In the genomic region with DNA sequence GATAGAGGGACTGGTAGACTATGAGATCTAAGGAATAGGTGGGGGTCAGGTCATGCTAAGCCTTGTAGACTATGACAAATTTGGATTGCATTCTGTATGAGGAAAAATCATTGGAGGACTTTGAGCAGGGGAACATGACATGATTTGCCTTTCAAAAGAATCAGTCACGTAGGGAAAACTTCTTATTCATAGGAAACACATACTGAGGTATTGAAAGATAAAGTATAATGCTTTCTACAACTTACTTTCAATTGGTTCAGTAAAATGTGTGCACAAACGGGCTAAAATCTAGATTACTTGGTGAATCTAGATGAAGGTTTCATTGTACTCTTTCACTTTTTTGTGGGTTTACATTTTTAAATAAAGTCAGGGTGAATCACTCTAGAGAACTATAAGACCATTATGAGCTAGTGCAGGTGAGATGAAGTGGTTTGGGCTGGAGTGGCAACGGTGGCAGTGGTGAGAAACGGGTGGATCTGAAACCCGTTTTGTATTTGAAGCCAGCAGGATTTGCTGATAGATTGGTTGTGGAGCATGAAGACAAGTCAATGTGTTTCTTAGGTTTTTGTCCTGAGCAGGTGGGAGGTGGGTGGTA, we compare ENCODE assay signal across 17 cellular contexts. TPM values are rescaled to one million over a fixed set of nuclear protein-coding genes. Genes with fewer than 3 reads are reported as not detected.
A peak's percentile ranks its signal among the peaks of the same experiment; 100 is the strongest.
DNase-seq lines count a peak whose midpoint lies in the region; ATAC-seq, FAIRE-seq and TF ChIP-seq lines count a peak whose summit lies in the region.
"Had no signal": no experiment of that assay in that cellular context is flagged by ENCODE, and none has a peak within 500 bp of the region (broad histone marks: within the 10 kb centered on the region; RNA-seq: fewer than 3 reads in every experiment).

No MANE protein-coding gene starts in this region.

- TF ChIP-seq RAD21 in A549 (conservative IDR thresholded peaks at IDR 0.05 in 1 of 2, IDR thresholded peaks at IDR 0.05 in 1 of 2) (no peak), IMR-90 (IDR thresholded peaks at IDR 0.05; ENCODE audit: low read length) (no peak)

- in situ Hi-C loops in IMR-90 (cut with MboI; ENCODE audit: low sequenced_read_pairs) = loop anchor here (10.0 kb wide), 2 partner anchors 267 to 817 kb away; no protein-coding TSS in a partner anchor

- H3K27me3 ChIP-seq in IMR-90 (ENCODE audit: control insufficient read depth, insufficient read depth, low read length) (no peaks in the 10 kb centered on the region), astrocyte (ENCODE audit: insufficient read depth, low read length) (no peaks in the 10 kb centered on the region)
- H3K27me3 ChIP-seq: SJCRH30, tibial artery had no signal

- peaks cover 2% of the 10 kb centered on the region; the same call in 2 of the 3 replicates for H3K4me1 ChIP-seq in A549
- H3K4me1 ChIP-seq in IMR-90 (ENCODE audit: control insufficient read depth, insufficient read depth, low read length) = peaks cover 8% of the 10 kb centered on the region
- peaks cover 19% of the 10 kb centered on the region for H3K4me1 ChIP-seq in astrocyte (ENCODE audit: insufficient read depth, low read length)
- H3K4me1 ChIP-seq: SJCRH30 had no signal

- no peak overlapping the region for H4K5ac ChIP-seq in IMR-90 (ENCODE audit: low read depth, low read length)

- no peak overlapping the region for H3K4me3 Mint-ChIP-seq in astrocyte (ENCODE audit: unreplicated experiment)
- no peak overlapping the region for H3K4me3 Mint-ChIP-seq in activated T-helper 2 cell treated with anti-CD3 and anti-CD28 coated beads, Interferon-gamma antibody, Interleukin-2, Interleukin-4, amounts not matched to agents 10 μg/mL and 5 μg/mL and 100 μg/mL, durations not matched to agents 14 hours and 24 hours and 36 hours (ENCODE audit: low read depth)
- H3K4me3 Mint-ChIP-seq: CD4-positive, alpha-beta T cell had no signal

- 68% methylated on average over 5 of the region's 5 CpGs for WGBS in A549 (ENCODE audit: missing lambda C conversion rate)
- WGBS in IMR-90 (ENCODE audit: extremely low coverage in 2 of 2, insufficient read length in 1 of 2), 2 experiments = 97% methylated on average over 3 of the region's 5 CpGs; no CpG with 5 or more reads in 1 of the 2 experiments

- FAIRE-seq in A549 (lab: Jason Lieb, UNC) (no peak), astrocyte (lab: Jason Lieb, UNC) (peak; percentile 73), HTR-8/SVneo (lab: Jason Lieb, UNC) (no peak)

- H4K8ac ChIP-seq in IMR-90 (ENCODE audit: low read depth in 2 of 2, low read length in 2 of 2) = no peak overlapping the region

- DNase-seq in A549 (ENCODE audit: low read depth in 1 of 2, low spot score in 1 of 2) = no peak
- peak; percentile 65 for DNase-seq in IMR-90
- peak; percentile 67 for DNase-seq in astrocyte (ENCODE audit: low read depth)
- DNase-seq in glomerular endothelial cell (ENCODE audit: extremely low read depth, low read depth, low spot score) = peak; percentile 33
- no peak for DNase-seq in NCI-H1105 (lab: John Stamatoyannopoulos, UW)
- DNase-seq in HTR-8/SVneo (ENCODE audit: insufficient read length, low spot score) = no peak
- no peak for DNase-seq in activated T-helper 2 cell treated with anti-CD3 and anti-CD28 coated beads, Interferon-gamma antibody, Interleukin-2, Interleukin-4, amounts not matched to agents 10 μg/mL and 5 μg/mL and 100 μg/mL, durations not matched to agents 14 hours and 24 hours and 36 hours (ENCODE audit: low spot score)
- DNase-seq in AG08395 (ENCODE audit: low spot score) = no peak
- DNase-seq: amygdala; CD4-positive, alpha-beta T cell; foreskin melanocyte; MV-4-11; NCI-H187 treated with DMSO at 0.1 percent for 48 hours; retina; SJCRH30; stimulated activated naive CD4-positive, alpha-beta T cell; tibial artery had no signal

- H3K9me3 ChIP-seq in A549 (no peaks in the 10 kb centered on the region), IMR-90 (ENCODE audit: control insufficient read depth, insufficient read depth, low read length) (no peaks in the 10 kb centered on the region), astrocyte (ENCODE audit: insufficient read depth, low read depth, low read length) (no peaks in the 10 kb centered on the region)
- H3K9me3 ChIP-seq: SJCRH30, tibial artery had no signal

- dilution Hi-C loops in IMR-90 (cut with HindIII; ENCODE audit: low sequenced_read_pairs, unreplicated experiment) = no loop called here

- no peak overlapping the region for H3K27ac Mint-ChIP-seq in astrocyte (ENCODE audit: unreplicated experiment)
- no peak overlapping the region for H3K27ac Mint-ChIP-seq in activated T-helper 2 cell treated with anti-CD3 and anti-CD28 coated beads, Interferon-gamma antibody, Interleukin-2, Interleukin-4, amounts not matched to agents 10 μg/mL and 5 μg/mL and 100 μg/mL, durations not matched to agents 14 hours and 24 hours and 36 hours
- H3K27ac Mint-ChIP-seq: CD4-positive, alpha-beta T cell had no signal

- H4K20me1 ChIP-seq in IMR-90 (ENCODE audit: insufficient read depth, low read length) (no peaks in the 10 kb centered on the region), astrocyte (ENCODE audit: insufficient read depth, low read length) (no peaks in the 10 kb centered on the region)

- H3K4ac ChIP-seq in IMR-90 (ENCODE audit: low read depth, low read length) = peak overlapping the region; percentile 30; the same call in 1 of the 2 replicates

- H3K23ac ChIP-seq in IMR-90 (ENCODE audit: low read depth, low read length) = no peak overlapping the region

- H3K79me2 ChIP-seq in astrocyte (ENCODE audit: insufficient read depth, low read length) = peaks cover 11% of the 10 kb centered on the region

- H3K4me1 Mint-ChIP-seq in astrocyte (ENCODE audit: low read depth, unreplicated experiment) = peaks cover 43% of the 10 kb centered on the region
- H3K4me1 Mint-ChIP-seq in activated T-helper 2 cell treated with anti-CD3 and anti-CD28 coated beads, Interferon-gamma antibody, Interleukin-2, Interleukin-4, amounts not matched to agents 10 μg/mL and 5 μg/mL and 100 μg/mL, durations not matched to agents 14 hours and 24 hours and 36 hours (ENCODE audit: low read depth) = peaks cover 8% of the 10 kb centered on the region

- peaks cover 11% of the 10 kb centered on the region; the same call in 1 of the 2 replicates for H3K9me1 ChIP-seq in IMR-90 (ENCODE audit: insufficient read depth, low read length)

- H2BK15ac ChIP-seq in IMR-90 (ENCODE audit: low read depth, low read length) = peak overlapping the region; percentile 22; the same call in 2 of the 3 replicates

- H3K36me3 ChIP-seq in IMR-90 (ENCODE audit: control insufficient read depth, insufficient read depth, low read length) = no peaks in the 10 kb centered on the region
- H3K36me3 ChIP-seq in astrocyte (ENCODE audit: insufficient read depth, low read length) = no peaks in the 10 kb centered on the region
- H3K36me3 ChIP-seq: SJCRH30, tibial artery had no signal

- no peak for TF ChIP-seq EP300 in A549 (IDR thresholded peaks at IDR 0.05)

- CTCF ChIA-PET in A549 (lab: Yijun Ruan, JAX) = interaction anchor here (1.4 to 1.9 kb wide), 3 partner anchors 12 to 14 kb away, joined by 3 to 4 read pairs (median 4); no protein-coding TSS in a partner anchor
- CTCF ChIA-PET in IMR-90 (lab: Yijun Ruan, JAX) = no interaction called here

- TF ChIP-seq POLR2A in A549 (IDR thresholded peaks at IDR 0.05; ENCODE audit: low read length) = no peak
- no peak for TF ChIP-seq POLR2A in IMR-90 (IDR thresholded peaks at IDR 0.05; ENCODE audit: low read depth, low read length)

- BruUV-seq in IMR-90 (replicated peaks; lab: Mats Ljungman, UMichigan) = no TSS peak

- peak overlapping the region; percentile 5; the same call in 1 of the 2 replicates for H3K18ac ChIP-seq in IMR-90 (ENCODE audit: low read depth, low read length)

- H3K79me1 ChIP-seq in IMR-90 (ENCODE audit: low read depth in 1 of 2, low read length in 2 of 2) = peaks cover 9 to 14% of the 10 kb centered on the region in 2 experiments; a peak in 3 of 4 replicates

- peaks cover 4% of the 10 kb centered on the region for H3K9me3 Mint-ChIP-seq in astrocyte (ENCODE audit: unreplicated experiment)
- no peaks in the 10 kb centered on the region for H3K9me3 Mint-ChIP-seq in activated T-helper 2 cell treated with anti-CD3 and anti-CD28 coated beads, Interferon-gamma antibody, Interleukin-2, Interleukin-4, amounts not matched to agents 10 μg/mL and 5 μg/mL and 100 μg/mL, durations not matched to agents 14 hours and 24 hours and 36 hours
- H3K9me3 Mint-ChIP-seq: CD4-positive, alpha-beta T cell had no signal

- H3K9ac ChIP-seq in IMR-90 (ENCODE audit: low read depth, low read length) (no peak overlapping the region), astrocyte (ENCODE audit: low read length) (no peak overlapping the region)

- no peak overlapping the region for H2AFZ ChIP-seq in IMR-90 (replicated peaks; ENCODE audit: low read length, poor library complexity)
- no peak overlapping the region for H2AFZ ChIP-seq in astrocyte (ENCODE audit: low read depth, low read length)

- no peak overlapping the region for H3K56ac ChIP-seq in IMR-90 (ENCODE audit: extremely low read depth, insufficient read depth, low read length)

- H2BK5ac ChIP-seq in IMR-90 (ENCODE audit: low read depth, low read length, poor library complexity, severe bottlenecking) = peak overlapping the region; percentile 10

- peak overlapping the region; percentile 38 for H2BK20ac ChIP-seq in IMR-90 (ENCODE audit: low read depth, low read length)

- intact Hi-C loops in IMR-90 (cut with micrococcal nuclease) = no loop called here
- intact Hi-C loops in activated T-helper 2 cell treated with anti-CD3 and anti-CD28 coated beads, Interferon-gamma antibody, Interleukin-2, Interleukin-4, amounts not matched to agents 10 μg/mL and 5 μg/mL and 100 μg/mL, durations not matched to agents 14 hours and 24 hours and 36 hours (cut with micrococcal nuclease) = loop anchor here (10.0 kb wide), 2 partner anchors 243 to 407 kb away; no protein-coding TSS in a partner anchor

- peak overlapping the region; percentile 11; the same call in 1 of the 2 replicates for H2BK120ac ChIP-seq in IMR-90 (ENCODE audit: low read depth, low read length)

- ATAC-seq in A549 (0 out of 6 replicates have a peak, but pooled peaks of 1 of the 2 experiments have one; percentile 39), IMR-90 (ENCODE audit: low read depth) (peak; percentile 27)

- no peak overlapping the region for H2AK9ac ChIP-seq in IMR-90 (replicated peaks; ENCODE audit: low read depth, low read length, poor library complexity)

- H3K4me2 ChIP-seq in A549 = no peak overlapping the region
- no peak overlapping the region; the same call in 1 of the 2 replicates for H3K4me2 ChIP-seq in IMR-90 (ENCODE audit: low read depth, low read length)
- H3K4me2 ChIP-seq in astrocyte (ENCODE audit: low read length) = no peak overlapping the region

- H4K91ac ChIP-seq in IMR-90 (ENCODE audit: insufficient read depth, low read depth, low read length) = no peak overlapping the region

- H3K36me3 Mint-ChIP-seq in astrocyte (ENCODE audit: low read depth, unreplicated experiment) = no peaks in the 10 kb centered on the region
- peaks cover 11% of the 10 kb centered on the region for H3K36me3 Mint-ChIP-seq in activated T-helper 2 cell treated with anti-CD3 and anti-CD28 coated beads, Interferon-gamma antibody, Interleukin-2, Interleukin-4, amounts not matched to agents 10 μg/mL and 5 μg/mL and 100 μg/mL, durations not matched to agents 14 hours and 24 hours and 36 hours (ENCODE audit: low read depth)

- TF ChIP-seq CTCF in A549 (IDR thresholded peaks at IDR 0.05) (no peak), IMR-90 (conservative IDR thresholded peaks at IDR 0.05; ENCODE audit: low read depth, low read length) (no peak), astrocyte (IDR thresholded peaks at IDR 0.05; ENCODE audit: insufficient read depth, low read depth, low read length) (no peak)

- POLR2A ChIA-PET in A549 (lab: Yijun Ruan, JAX) = no interaction called here
- POLR2A ChIA-PET in IMR-90 (lab: Charles Lee; ENCODE audit: unreplicated experiment) = no interaction called here

- no peaks in the 10 kb centered on the region for H3K27me3 Mint-ChIP-seq in astrocyte (ENCODE audit: low read depth, unreplicated experiment)
- peaks cover 25% of the 10 kb centered on the region for H3K27me3 Mint-ChIP-seq in activated T-helper 2 cell treated with anti-CD3 and anti-CD28 coated beads, Interferon-gamma antibody, Interleukin-2, Interleukin-4, amounts not matched to agents 10 μg/mL and 5 μg/mL and 100 μg/mL, durations not matched to agents 14 hours and 24 hours and 36 hours (ENCODE audit: low read depth)

- H3K4me3 ChIP-seq in A549 = no peak overlapping the region
- no peak overlapping the region for H3K4me3 ChIP-seq in IMR-90 (ENCODE audit: insufficient read depth, low read depth, low read length)
- H3K4me3 ChIP-seq in astrocyte (ENCODE audit: insufficient read depth, low read depth, low read length) = no peak overlapping the region
- H3K4me3 ChIP-seq: SJCRH30, tibial artery had no signal

- H2AK5ac ChIP-seq in IMR-90 (ENCODE audit: low read depth, low read length) = peak overlapping the region; percentile 48; the same call in 1 of the 2 replicates

- H3K14ac ChIP-seq in IMR-90 (replicated peaks; ENCODE audit: low read depth, low read length) = peak overlapping the region; percentile 5; the same call in 1 of the 2 replicates

- H3K27ac ChIP-seq in A549 (no peak overlapping the region), IMR-90 (ENCODE audit: insufficient read depth, low read length) (no peak overlapping the region), astrocyte (ENCODE audit: low read depth, low read length) (no peak overlapping the region)
- H3K27ac ChIP-seq: SJCRH30, tibial artery had no signal

RNA-seq across cellular contexts. Expression of a gene that starts 6.7 kb away (rescaled TPM):
- polyA plus RNA-seq in A549 (2011; rRNA removed) (11.6 and 15.1 TPM in 2 replicates), A549 (2017; fragmentation: RNase III; extraction: RNeasy Plus Mini Kit Qiagen cat#74134 plus additional on column Dnase treatment) (6.6 to 8.0 TPM (median 7.3 TPM) in 3 replicates), IMR-90 (2012; rRNA removed) (3.4 and 4.9 TPM in 2 replicates)
- polyA plus RNA-seq in A549 (2012; cell fraction: cytosol; rRNA removed) = 1.3 and 1.7 TPM in 2 replicates
- polyA plus RNA-seq in A549 (2012; cell fraction: nucleus; rRNA removed) = 0.82 and 1.1 TPM in 2 replicates
- 2.1 and 2.5 TPM in 2 replicates for polyA minus RNA-seq in A549 (2011; rRNA and poly(A)+ RNA removed)
- total RNA-seq in IMR-90 (2012; rRNA removed) (10.0 and 15.8 TPM in 2 replicates), astrocyte (9.8 and 9.9 TPM in 2 replicates), glomerular endothelial cell (8.0 and 9.3 TPM in 2 replicates)
- 0.44 and 0.78 TPM in 2 replicates for polyA plus RNA-seq in IMR-90 (2012; cell fraction: cytosol; rRNA removed)
- 0.24 and 3.0 TPM in 2 replicates for polyA plus RNA-seq in IMR-90 (2012; cell fraction: nucleus; rRNA removed; ENCODE audit: low replicate concordance)
- 3.9 and 4.1 TPM in 2 replicates for total RNA-seq in activated T-helper 2 cell treated with anti-CD3 and anti-CD28 coated beads, Interferon-gamma antibody, Interleukin-2, Interleukin-4, amounts not matched to agents 10 μg/mL and 5 μg/mL and 100 μg/mL, durations not matched to agents 14 hours and 24 hours and 36 hours

Comparison
In these comparisons a context has a peak if more than half of its experiments do, and no peak if none do; other contexts are left out.
1. DNase-seq: peak in IMR-90 (single experiment), astrocyte (single experiment) and glomerular endothelial cell (single experiment); none in A549 (0 of 2), NCI-H1105 (single experiment), HTR-8/SVneo (single experiment), activated T-helper 2 cell treated with anti-CD3 and anti-CD28 coated beads, Interferon-gamma antibody, Interleukin-2, Interleukin-4, amounts not matched to agents 10 μg/mL and 5 μg/mL and 100 μg/mL, durations not matched to agents 14 hours and 24 hours and 36 hours (single experiment) and AG08395 (single experiment).